19 cellular contexts compared by ENCODE assay signal in the genomic region with DNA sequence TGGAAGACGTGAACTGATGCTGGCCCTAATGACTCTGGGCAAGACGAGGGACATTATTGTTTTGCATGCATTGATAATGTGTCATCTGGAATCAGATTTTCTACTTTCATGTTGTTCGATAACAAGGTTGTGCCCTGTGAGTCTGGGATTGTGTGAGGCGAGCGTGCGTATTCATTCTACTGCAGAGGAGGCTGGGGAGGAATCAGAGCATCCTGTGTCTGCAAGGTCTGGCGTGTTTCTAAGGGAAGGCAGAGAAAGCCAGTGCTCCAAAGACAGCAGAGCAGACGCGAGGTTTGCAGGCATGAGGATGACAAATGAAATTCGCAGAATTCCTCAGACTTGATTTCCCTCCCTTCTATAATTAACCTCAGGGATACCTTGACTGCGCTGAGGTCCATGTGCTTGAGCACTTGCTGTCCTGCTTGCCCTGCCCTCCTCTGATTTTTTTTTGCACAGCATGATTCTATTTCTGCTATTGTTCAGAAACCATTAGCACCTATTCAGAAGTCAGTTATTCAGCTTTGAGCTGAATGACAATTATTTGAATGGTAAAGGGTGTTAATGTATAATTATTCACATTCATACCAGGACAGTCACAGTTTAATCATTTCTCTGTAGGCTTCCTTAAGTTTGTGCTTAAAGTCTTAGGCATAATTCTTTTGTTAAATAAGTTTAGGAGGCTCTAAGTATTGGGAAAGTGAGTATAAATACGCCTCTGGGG.
DNase-seq lines count a peak whose midpoint lies in the region; ATAC-seq, FAIRE-seq and TF ChIP-seq lines count a peak whose summit lies in the region.
"Had no signal": no experiment of that assay in that cellular context is flagged by ENCODE, and none has a peak within 500 bp of the region (broad histone marks: within the 10 kb centered on the region; RNA-seq: fewer than 3 reads in every experiment).

No MANE protein-coding gene starts in this region.

- ATAC-seq in T-helper 17 cell, result no peak
- ATAC-seq: HCT116 had no signal

- H3K36me3 Mint-ChIP-seq in neural progenitor cell (peaks cover 1% of the 10 kb centered on the region), T-helper 17 cell (ENCODE audit: low read depth) (peaks cover 2% of the 10 kb centered on the region)

- no peaks in the 10 kb centered on the region for H4K20me1 ChIP-seq in neural progenitor cell (ENCODE audit: low read depth)

- H3K36me3 ChIP-seq in bronchial epithelial cell (ENCODE audit: control insufficient read depth, insufficient read depth, low read length) (no peaks in the 10 kb centered on the region), neural progenitor cell (no peaks in the 10 kb centered on the region)

- H3K4me3 ChIP-seq in bronchial epithelial cell (ENCODE audit: low read depth, low read length) (no peak overlapping the region), neural progenitor cell (no peak overlapping the region)

- H3K9me3 ChIP-seq in neural progenitor cell (ENCODE audit: low read depth), result no peaks in the 10 kb centered on the region
- no peaks in the 10 kb centered on the region for H3K9me3 ChIP-seq in T-helper 17 cell (ENCODE audit: control insufficient read depth, low read length, poor library complexity, severe bottlenecking)

- H3K4me1 Mint-ChIP-seq in neural progenitor cell (peaks cover 4% of the 10 kb centered on the region), T-helper 17 cell (no peaks in the 10 kb centered on the region)
- H3K4me1 Mint-ChIP-seq: B cell; CD4-positive, alpha-beta memory T cell had no signal

- no peak overlapping the region for H3K4me3 Mint-ChIP-seq in neural progenitor cell
- H3K4me3 Mint-ChIP-seq in T-helper 17 cell, result no peak overlapping the region
- H3K4me3 Mint-ChIP-seq: B cell; CD4-positive, alpha-beta memory T cell had no signal

- no peaks in the 10 kb centered on the region for H3K4me1 ChIP-seq in neural progenitor cell

- H3K27me3 Mint-ChIP-seq in neural progenitor cell (ENCODE audit: insufficient read depth, low read depth) (no peaks in the 10 kb centered on the region), T-helper 17 cell (no peaks in the 10 kb centered on the region)
- H3K27me3 Mint-ChIP-seq: B cell; CD4-positive, alpha-beta memory T cell had no signal

- H3F3A ChIP-seq in neural progenitor cell (ENCODE audit: low read depth), result no peaks in the 10 kb centered on the region

- TF ChIP-seq CTCF in bronchial epithelial cell (IDR thresholded peaks at IDR 0.05; ENCODE audit: insufficient read depth, low read length, severe bottlenecking), result no peak
- no peak for TF ChIP-seq CTCF in neural progenitor cell (IDR thresholded peaks at IDR 0.05)

- H2AFZ ChIP-seq in neural progenitor cell (replicated peaks), result no peak overlapping the region

- peak; percentile 58 for DNase-seq in Caki2 (ENCODE audit: low read depth)
- DNase-seq in bronchial epithelial cell (ENCODE audit: low read depth), result peak; percentile 5
- peak; percentile 7 for DNase-seq in kidney glomerular epithelial cell (lab: John Stamatoyannopoulos, UW)
- DNase-seq in renal cortical epithelial cell (ENCODE audit: low read depth), result peak; percentile 69
- no peak for DNase-seq in neural progenitor cell (ENCODE audit: low spot score)
- no peak for DNase-seq in T-helper 17 cell
- DNase-seq in HuH-7 (ENCODE audit: low spot score), result no peak
- DNase-seq: CD4-positive, alpha-beta memory T cell; DMS153; DMS79 treated with DMSO at 0.1 percent for 48 hours; EL had no signal

- H3K79me2 ChIP-seq in neural progenitor cell (ENCODE audit: low read depth), result no peaks in the 10 kb centered on the region

- H3K27me3 ChIP-seq in bronchial epithelial cell (ENCODE audit: control insufficient read depth, insufficient read depth, low read length) (no peaks in the 10 kb centered on the region), neural progenitor cell (no peaks in the 10 kb centered on the region)

- peaks cover 7% of the 10 kb centered on the region for H3K9me3 Mint-ChIP-seq in neural progenitor cell

- no peak overlapping the region for H3K4me2 ChIP-seq in neural progenitor cell

- FAIRE-seq in bronchial epithelial cell (lab: Jason Lieb, UNC), result no peak
- FAIRE-seq: D721Med, G401.6, GM12891, H1 had no signal

- in situ Hi-C loops in Caki2 (cut with HindIII; ENCODE audit: low pct_unique_long_range_greater_than_20kb, low sequenced_read_pairs), result no loop called here

- H3K27ac Mint-ChIP-seq in neural progenitor cell, result no peak overlapping the region
- no peak overlapping the region for H3K27ac Mint-ChIP-seq in T-helper 17 cell
- H3K27ac Mint-ChIP-seq: B cell; CD4-positive, alpha-beta memory T cell had no signal

- no peak overlapping the region for H3K9ac ChIP-seq in neural progenitor cell

- H3K27ac ChIP-seq in neural progenitor cell, result no peak overlapping the region
- H3K27ac ChIP-seq: C4-2B, HL-60 had no signal

Comparison
In these comparisons a context has a peak if more than half of its experiments do, and no peak if none do; other contexts are left out.
1. DNase-seq: peak in Caki2 (single experiment), bronchial epithelial cell (single experiment), kidney glomerular epithelial cell (single experiment) and renal cortical epithelial cell (single experiment); none in neural progenitor cell (single experiment), T-helper 17 cell (0 of 3) and HuH-7 (single experiment).